19 cellular contexts compared by ENCODE assay signal in the genomic region with DNA sequence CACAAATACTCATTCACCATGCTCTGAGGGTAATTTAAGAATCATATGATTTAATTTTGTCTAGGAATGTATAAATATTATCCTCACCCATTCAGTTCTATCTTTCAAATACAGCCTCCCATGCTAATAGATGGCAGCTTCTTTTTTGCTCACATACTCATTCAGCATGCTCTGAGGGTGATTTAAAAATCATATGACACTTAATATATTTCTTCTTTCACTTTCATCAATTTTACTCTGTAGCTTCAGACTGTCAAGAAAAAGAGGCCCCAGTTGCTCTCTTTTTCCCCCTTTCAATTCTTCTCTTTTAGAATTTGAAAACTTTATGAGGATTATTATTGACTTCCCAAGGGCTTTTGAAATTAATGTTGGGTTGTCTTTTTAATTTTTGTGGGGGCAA.
DNase-seq lines count a peak whose midpoint lies in the region; ATAC-seq and TF ChIP-seq lines count a peak whose summit lies in the region.
"Had no signal": no experiment of that assay in that cellular context is flagged by ENCODE, and none has a peak within 500 bp of the region (broad histone marks: within the 10 kb centered on the region; RNA-seq: fewer than 3 reads in every experiment).

No MANE protein-coding gene starts in this region.

- peak overlapping the region; percentile 17 for H3K27ac ChIP-seq in cardiac muscle cell
- H3K27ac ChIP-seq in hepatocyte, result no peak overlapping the region
- H3K27ac ChIP-seq: 22Rv1, BLaER1, C4-2B had no signal

- no peaks in the 10 kb centered on the region for H3K27me3 ChIP-seq in cardiac muscle cell
- no peaks in the 10 kb centered on the region for H3K27me3 ChIP-seq in Loucy (ENCODE audit: insufficient read depth, low read length, poor library complexity, severe bottlenecking)
- no peaks in the 10 kb centered on the region for H3K27me3 ChIP-seq in hepatocyte
- H3K27me3 ChIP-seq: BLaER1 had no signal

- H3K9me3 Mint-ChIP-seq in effector memory CD8-positive, alpha-beta T cell, result peaks cover 0 to 1% of the 10 kb centered on the region in 2 donors
- H3K9me3 Mint-ChIP-seq: CD8-positive, alpha-beta T cell; GM23338; H9 had no signal

- H3K4me1 Mint-ChIP-seq in effector memory CD8-positive, alpha-beta T cell (ENCODE audit: low read depth in 2 of 2), result no peaks in the 10 kb centered on the region
- H3K4me1 Mint-ChIP-seq: B cell; CD4-positive, CD25-positive, alpha-beta regulatory T cell had no signal

- no peaks in the 10 kb centered on the region for H3K27me3 Mint-ChIP-seq in effector memory CD8-positive, alpha-beta T cell
- H3K27me3 Mint-ChIP-seq: B cell; CD4-positive, CD25-positive, alpha-beta regulatory T cell had no signal

- DNase-seq in cardiac muscle cell (ENCODE audit: low read depth in 1 of 2, low spot score in 1 of 2) (no peak), left ventricle myocardium superior (no peak), inferior parietal cortex (ENCODE audit: extremely low spot score) (no peak), hepatocyte (ENCODE audit: low spot score) (no peak)
- DNase-seq in effector memory CD8-positive, alpha-beta T cell, result no peak
- DNase-seq: Caco-2; CD4-positive, CD25-positive, alpha-beta regulatory T cell; CD8-positive, alpha-beta T cell; DMS153; DND-41; H9 had no signal

- H3F3A ChIP-seq in Loucy (ENCODE audit: low read depth), result peaks cover 5% of the 10 kb centered on the region; the same call in 1 of the 2 replicates

- no peak overlapping the region for H3K4me3 Mint-ChIP-seq in effector memory CD8-positive, alpha-beta T cell
- H3K4me3 Mint-ChIP-seq: B cell; CD4-positive, CD25-positive, alpha-beta regulatory T cell; CD8-positive, alpha-beta T cell; GM23338; H9 had no signal

- H3K4me3 ChIP-seq in cardiac muscle cell (no peak overlapping the region), Loucy (ENCODE audit: low read length, poor library complexity, severe bottlenecking) (no peak overlapping the region), hepatocyte (no peak overlapping the region)
- H3K4me3 ChIP-seq: BLaER1, GM23338 had no signal

- intact Hi-C loops in left ventricle myocardium superior (cut with micrococcal nuclease), result loop anchor here (10.0 kb wide), 2 partner anchors 278 to 498 kb away; no protein-coding TSS in a partner anchor

- H3K4me2 ChIP-seq in Loucy (ENCODE audit: low read depth, low read length, poor library complexity, severe bottlenecking), result peak overlapping the region; percentile 23
- no peak overlapping the region for H3K4me2 ChIP-seq in hepatocyte
- H3K4me2 ChIP-seq: BLaER1, GM23338 had no signal

- H3K79me2 ChIP-seq in Loucy (ENCODE audit: insufficient read depth, low read length), result no peaks in the 10 kb centered on the region
- no peaks in the 10 kb centered on the region for H3K79me2 ChIP-seq in hepatocyte

- no peak overlapping the region for H3K27ac Mint-ChIP-seq in effector memory CD8-positive, alpha-beta T cell
- H3K27ac Mint-ChIP-seq: B cell; CD4-positive, CD25-positive, alpha-beta regulatory T cell; CD8-positive, alpha-beta T cell had no signal

- no peaks in the 10 kb centered on the region for H3K36me3 Mint-ChIP-seq in effector memory CD8-positive, alpha-beta T cell (ENCODE audit: insufficient read depth)
- H3K36me3 Mint-ChIP-seq: CD4-positive, CD25-positive, alpha-beta regulatory T cell; CD8-positive, alpha-beta T cell had no signal

- H3K9me3 ChIP-seq in cardiac muscle cell (ENCODE audit: low read depth) (no peaks in the 10 kb centered on the region), Loucy (ENCODE audit: insufficient read depth, low read depth, low read length) (no peaks in the 10 kb centered on the region), hepatocyte (ENCODE audit: low read depth) (no peaks in the 10 kb centered on the region)
- H3K9me3 ChIP-seq: BLaER1, Caco-2 had no signal

- ATAC-seq in left ventricle myocardium superior, result no peak
- peak; percentile 62 for ATAC-seq in GM21381 (IDR thresholded peaks at IDR 0.05; ENCODE audit: unreplicated experiment)
- ATAC-seq in effector memory CD8-positive, alpha-beta T cell (replicated peaks), result no peak
- ATAC-seq: CD8-positive, alpha-beta T cell; GM23338; HCT116 had no signal

- H3K4me1 ChIP-seq in cardiac muscle cell (ENCODE audit: low read depth) (peaks cover 39% of the 10 kb centered on the region), Loucy (ENCODE audit: insufficient read depth, low read length, poor library complexity, severe bottlenecking) (peaks cover 66% of the 10 kb centered on the region), hepatocyte (ENCODE audit: insufficient read depth) (peaks cover 9% of the 10 kb centered on the region)

- no peaks in the 10 kb centered on the region for H4K20me1 ChIP-seq in Loucy (ENCODE audit: insufficient read depth, low read length, poor library complexity, severe bottlenecking)
- H4K20me1 ChIP-seq in hepatocyte (ENCODE audit: insufficient read depth, poor library complexity, severe bottlenecking), result no peaks in the 10 kb centered on the region
- H4K20me1 ChIP-seq: BLaER1 had no signal

- H2AFZ ChIP-seq in Loucy (ENCODE audit: low read length), result no peak overlapping the region
- H2AFZ ChIP-seq in hepatocyte, result no peak overlapping the region
- H2AFZ ChIP-seq: GM23338 had no signal

- H3K9me2 ChIP-seq in Loucy (replicated peaks; ENCODE audit: low read depth, low read length) (no peaks in the 10 kb centered on the region), hepatocyte (replicated peaks; ENCODE audit: insufficient read depth) (no peaks in the 10 kb centered on the region)

- TF ChIP-seq CTCF in cardiac muscle cell (IDR thresholded peaks at IDR 0.05; ENCODE audit: low read depth, low read length), result no peak
- TF ChIP-seq CTCF in Loucy (conservative IDR thresholded peaks at IDR 0.05; ENCODE audit: low read length), result no peak
- TF ChIP-seq CTCF in hepatocyte (IDR thresholded peaks at IDR 0.05; ENCODE audit: poor library complexity), result no peak

- no peak overlapping the region for H3K9ac ChIP-seq in Loucy (ENCODE audit: low read depth, low read length, poor library complexity, severe bottlenecking)
- H3K9ac ChIP-seq: BLaER1 had no signal

- H3K36me3 ChIP-seq in cardiac muscle cell, result no peaks in the 10 kb centered on the region
- H3K36me3 ChIP-seq in Loucy (ENCODE audit: insufficient read depth, low read length), result no peaks in the 10 kb centered on the region
- H3K36me3 ChIP-seq in hepatocyte (replicated peaks; ENCODE audit: insufficient read depth, low read depth), result no peaks in the 10 kb centered on the region
- H3K36me3 ChIP-seq: BLaER1 had no signal
